ENCODE assay signal across 32 cellular contexts in the genomic region with DNA sequence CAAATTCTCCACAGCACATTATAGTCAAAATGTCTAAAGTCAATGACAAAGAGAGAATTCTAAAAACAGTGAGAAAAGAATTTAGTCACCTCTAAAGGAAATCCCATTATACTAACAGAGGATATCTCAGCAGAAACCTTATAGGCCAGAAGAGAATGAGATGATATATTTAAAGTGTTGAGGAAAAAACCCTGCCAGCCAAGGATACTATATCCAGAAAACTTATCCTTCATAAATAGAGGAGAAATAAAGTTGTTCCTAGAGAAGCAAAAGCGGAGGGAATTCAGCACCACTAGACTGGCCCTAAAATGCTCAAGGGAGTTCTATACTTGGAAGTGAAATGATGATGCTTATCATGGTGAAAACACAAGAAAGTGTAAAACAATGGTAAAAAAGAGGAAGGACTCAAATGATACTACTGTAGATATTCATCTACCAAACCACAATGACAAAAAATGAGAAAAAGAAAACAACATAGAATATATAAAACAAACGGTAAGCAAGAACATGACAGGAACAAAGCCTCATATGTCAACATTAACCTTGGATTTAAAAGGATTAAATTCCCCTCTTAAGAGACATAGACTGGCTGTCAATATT.
"Had no signal": no experiment of that assay in that cellular context is flagged by ENCODE, and none has a peak within 500 bp of the region (broad histone marks: within the 10 kb centered on the region; RNA-seq: fewer than 3 reads in every experiment).

No MANE protein-coding gene starts in this region.

- DNase-seq: activated B cell treated with CpG ODN at 0.5 μM for 24 hours; activated CD4-positive, alpha-beta memory T cell treated with anti-CD3 and anti-CD28 coated beads for 36 hours; activated CD4-positive, alpha-beta T cell treated with anti-CD3 and anti-CD28 coated beads for 4 hours; activated CD4-positive, alpha-beta T cell treated with anti-CD3 and anti-CD28 coated beads, Interleukin-2, amount 10 ng/mL, durations not matched to agents 24 days and 14 days; activated CD4-positive, alpha-beta T cell treated with anti-CD3 and anti-CD28 coated beads, Interleukin-2, amount 50 U/mL, for 1 hour; activated CD4-positive, alpha-beta T cell treated with anti-CD3 and anti-CD28 coated beads, Interleukin-2, amount 50 U/mL, for 4 hours; activated CD4-positive, CD25-positive, alpha-beta regulatory T cell treated with anti-CD3 and anti-CD28 coated beads, Interleukin-2, amount 50 U/mL, for 72 hours; activated CD8-positive, alpha-beta memory T cell treated with anti-CD3 and anti-CD28 coated beads, Interleukin-2, amount 50 U/mL, for 4 hours; activated CD8-positive, alpha-beta T cell treated with anti-CD3 and anti-CD28 coated beads for 36 hours; activated effector memory CD4-positive, alpha-beta T cell treated with anti-CD3 and anti-CD28 coated beads, Interleukin-2, amount 50 U/mL, for 16 hours; activated gamma-delta T cell treated with Interleukin-2 at 50 U/mL for 16 hours; activated naive CD4-positive, alpha-beta T cell; activated naive CD4-positive, alpha-beta T cell treated with anti-CD3 and anti-CD28 coated beads for 36 hours; activated naive CD4-positive, alpha-beta T cell treated with anti-CD3 and anti-CD28 coated beads, Interleukin-2, amount 50 U/mL, for 16 hours; activated naive CD8-positive, alpha-beta T cell treated with anti-CD3 and anti-CD28 coated beads for 36 hours; activated T-cell treated with anti-CD3 and anti-CD28 coated beads for 4 hours; activated T-cell treated with anti-CD3 and anti-CD28 coated beads, Interleukin-2, amount 50 U/mL, for 1 hour; activated T-cell treated with anti-CD3 and anti-CD28 coated beads, Interleukin-2, amount 50 U/mL, for 4 hours; activated T-cell treated with anti-CD3 and anti-CD28 coated beads, Interleukin-2, amount 50 U/mL, for 72 hours; adrenal gland; amniotic stem cell; aorta; body of pancreas; brain microvascular endothelial cell; caudate nucleus; cerebellar nuclear complex; colonic mucosa; T-helper 9 cell had no signal

- H3K4me3 ChIP-seq: adrenal gland, body of pancreas, cardiac muscle cell, colonic mucosa had no signal

- H3K4me1 ChIP-seq: adrenal gland, body of pancreas, colonic mucosa had no signal

- H3K27ac ChIP-seq: adrenal gland, body of pancreas, brain microvascular endothelial cell, cardiac muscle cell, colonic mucosa, VCaP had no signal

- H3K27me3 ChIP-seq: adrenal gland, body of pancreas, brain microvascular endothelial cell, cardiac muscle cell, colonic mucosa had no signal

- H3K9me3 ChIP-seq: body of pancreas, colonic mucosa had no signal

- H3K36me3 ChIP-seq: adrenal gland, brain microvascular endothelial cell, cardiac muscle cell, colonic mucosa had no signal

- ATAC-seq: activated CD8-positive, alpha-beta T cell treated with anti-CD3 and anti-CD28 coated beads for 36 hours; activated naive CD4-positive, alpha-beta T cell treated with anti-CD3 and anti-CD28 coated beads, Interleukin-2, amount 50 U/mL, for 72 hours; activated T-cell treated with anti-CD3 and anti-CD28 coated beads, Interleukin-2, amount 50 U/mL, for 4 hours; activated T-cell treated with anti-CD3 and anti-CD28 coated beads, Interleukin-2, amount 50 U/mL, for 72 hours; activated T-helper 17 cell treated with anti-CD3 and anti-CD28 coated beads, Interleukin-2, amount 50 U/mL, for 72 hours; body of pancreas had no signal
